In the genomic region with DNA sequence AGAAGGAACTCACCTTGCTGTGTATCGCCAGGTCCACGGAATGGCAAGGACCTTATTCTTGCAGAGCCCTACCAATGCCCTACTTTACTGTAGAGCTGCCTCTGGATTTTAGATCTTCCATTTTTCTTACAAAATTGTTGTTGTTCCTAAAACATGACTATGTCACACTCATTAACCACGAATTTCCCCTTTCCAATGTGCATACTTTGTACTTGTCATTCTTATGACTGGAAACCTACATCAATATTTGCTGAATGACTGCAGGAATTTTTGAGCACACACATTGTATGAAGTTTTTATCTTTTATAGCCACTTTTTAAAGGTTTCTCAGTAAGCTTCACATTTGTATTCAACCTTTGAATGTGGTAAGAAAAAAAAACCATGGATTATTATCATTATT, we compare ENCODE assay signal across 1 cellular context.
TF ChIP-seq lines count a peak whose summit lies in the region.

No MANE protein-coding gene starts in this region.

TF ChIP-seq in IMR-90, 13 proteins besides CTCF, POLR2A, EP300 and RAD21:
- TF ChIP-seq MAZ (IDR thresholded peaks at IDR 0.05; ENCODE audit: borderline replicate concordance, low read depth, low read length) (no peak), RCOR1 (IDR thresholded peaks at IDR 0.05; ENCODE audit: insufficient replicate concordance, low read length) (no peak), CEBPB (IDR thresholded peaks at IDR 0.05; ENCODE audit: low read depth, low read length) (no peak), FOS (IDR thresholded peaks at IDR 0.05; ENCODE audit: low read depth, low read length) (no peak), CHD1 (IDR thresholded peaks at IDR 0.05; ENCODE audit: low read depth, low read length) (no peak), MXI1 (IDR thresholded peaks at IDR 0.05; ENCODE audit: borderline replicate concordance, low read depth, low read length) (no peak), BHLHE40 (IDR thresholded peaks at IDR 0.05; ENCODE audit: low read depth, low read length) (no peak), SMC3 (IDR thresholded peaks at IDR 0.05; ENCODE audit: low read depth, low read length) (no peak), NFE2L2 (IDR thresholded peaks at IDR 0.05; ENCODE audit: low read depth, low read length) (no peak), MAFK (IDR thresholded peaks at IDR 0.05; ENCODE audit: low read depth, low read length) (no peak), RFX5 (IDR thresholded peaks at IDR 0.05; ENCODE audit: low read depth, low read length) (no peak)
- TF ChIP-seq, protein P1, sequence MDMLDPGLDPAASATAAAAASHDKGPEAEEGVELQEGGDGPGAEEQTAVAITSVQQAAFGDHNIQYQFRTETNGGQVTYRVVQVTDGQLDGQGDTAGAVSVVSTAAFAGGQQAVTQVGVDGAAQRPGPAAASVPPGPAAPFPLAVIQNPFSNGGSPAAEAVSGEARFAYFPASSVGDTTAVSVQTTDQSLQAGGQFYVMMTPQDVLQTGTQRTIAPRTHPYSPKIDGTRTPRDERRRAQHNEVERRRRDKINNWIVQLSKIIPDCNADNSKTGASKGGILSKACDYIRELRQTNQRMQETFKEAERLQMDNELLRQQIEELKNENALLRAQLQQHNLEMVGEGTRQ (IDR thresholded peaks at IDR 0.05; ENCODE audit: low read depth, low read length): no peak
- TF ChIP-seq, protein P2, sequence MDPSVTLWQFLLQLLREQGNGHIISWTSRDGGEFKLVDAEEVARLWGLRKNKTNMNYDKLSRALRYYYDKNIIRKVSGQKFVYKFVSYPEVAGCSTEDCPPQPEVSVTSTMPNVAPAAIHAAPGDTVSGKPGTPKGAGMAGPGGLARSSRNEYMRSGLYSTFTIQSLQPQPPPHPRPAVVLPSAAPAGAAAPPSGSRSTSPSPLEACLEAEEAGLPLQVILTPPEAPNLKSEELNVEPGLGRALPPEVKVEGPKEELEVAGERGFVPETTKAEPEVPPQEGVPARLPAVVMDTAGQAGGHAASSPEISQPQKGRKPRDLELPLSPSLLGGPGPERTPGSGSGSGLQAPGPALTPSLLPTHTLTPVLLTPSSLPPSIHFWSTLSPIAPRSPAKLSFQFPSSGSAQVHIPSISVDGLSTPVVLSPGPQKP (IDR thresholded peaks at IDR 0.05; ENCODE audit: borderline replicate concordance, low read depth, low read length): no peak
